9 cellular contexts compared by ENCODE assay signal in the genomic region with DNA sequence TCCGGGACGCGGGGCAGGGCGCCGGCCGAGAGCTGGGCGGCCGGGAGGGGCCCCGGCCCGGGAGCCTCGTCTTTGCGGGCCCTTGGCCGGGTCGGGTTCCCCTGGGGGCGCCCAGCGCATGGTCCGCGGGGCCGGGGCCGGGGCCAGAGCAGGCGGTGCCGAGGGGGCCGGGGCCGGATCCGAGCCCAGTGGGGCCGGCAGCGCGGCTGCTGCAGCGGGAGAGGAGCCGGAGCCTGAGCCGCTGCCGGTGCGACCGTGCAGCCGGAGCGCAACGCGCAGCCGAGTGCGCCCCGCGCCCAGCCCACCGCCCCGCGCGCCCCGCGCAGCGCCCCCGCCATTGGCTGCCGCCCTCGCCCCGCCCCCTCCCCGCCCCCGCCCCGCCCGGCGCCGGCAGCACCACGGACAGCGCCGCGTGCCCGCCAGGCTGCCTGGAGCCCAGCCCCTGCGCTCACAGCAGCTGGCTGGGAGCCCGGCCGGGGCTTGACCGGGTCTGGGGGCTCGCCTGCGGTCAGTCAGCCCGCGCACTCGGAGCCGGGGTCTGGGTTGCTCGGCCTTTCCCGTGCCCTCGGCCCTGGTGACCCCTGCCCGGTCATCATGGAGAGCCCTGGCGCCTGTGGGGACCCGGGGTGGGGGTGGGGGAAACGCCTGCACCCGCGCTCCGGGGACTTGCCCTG. TPM values are rescaled to one million over a fixed set of nuclear protein-coding genes. Genes with fewer than 3 reads are reported as not detected.
A peak's percentile ranks its signal among the peaks of the same experiment; 100 is the strongest.
DNase-seq lines count a peak whose midpoint lies in the region; ATAC-seq, FAIRE-seq and TF ChIP-seq lines count a peak whose summit lies in the region.
"Had no signal": no experiment of that assay in that cellular context is flagged by ENCODE, and none has a peak within 500 bp of the region (broad histone marks: within the 10 kb centered on the region; RNA-seq: fewer than 3 reads in every experiment).

Gene HRH3, minus strand, starts transcription at position 287 of the 674 bp plus-strand sequence. CDS start 308 bp downstream, outside the sequence.

- H4K8ac ChIP-seq in neuronal stem cell (ENCODE audit: low read depth, low read length): no peak within 1 kb of the TSS

- peaks cover 0 to 36% of the 10 kb centered on the region in 2 donors for H3K27me3 ChIP-seq in esophagus (ENCODE audit: control insufficient read depth in 1 of 2, insufficient read depth in 2 of 2, low read length in 2 of 2)
- peaks cover 7 to 74% (median 34%) of the 10 kb centered on the region in 3 experiments for H3K27me3 ChIP-seq in neuronal stem cell (ENCODE audit: control insufficient read depth in 3 of 3, insufficient read depth in 3 of 3, low read depth in 1 of 3, low read length in 3 of 3)

- H3K4me1 Mint-ChIP-seq in activated CD8-positive, alpha-beta T cell treated with anti-CD3 and anti-CD28 coated beads, Interleukin-2, amount 10 ng/mL, durations not matched to agents 7 days and 5 days (ENCODE audit: low read depth): peaks cover 5% of the 10 kb centered on the region

- no peak for TF ChIP-seq POLR2A in GM12892 (IDR thresholded peaks at IDR 0.05; ENCODE audit: low read depth, low read length)

- DNase-seq in GM12892 (ENCODE audit: insufficient read length) (peak; percentile 81), NCI-H128 (lab: John Stamatoyannopoulos, UW; ENCODE audit: unreplicated experiment) (peak; percentile 12), neuronal stem cell (ENCODE audit: low spot score) (peak; percentile 78), NCI-H524 treated with DMSO at 0.1 percent for 48 hours (lab: John Stamatoyannopoulos, UW) (no peak), HT-29 (ENCODE audit: low spot score) (no peak)
- peak; percentile 38 for DNase-seq in activated CD8-positive, alpha-beta T cell treated with anti-CD3 and anti-CD28 coated beads, Interleukin-2, amount 10 ng/mL, durations not matched to agents 7 days and 5 days

- no peaks in the 10 kb centered on the region for H3K79me1 ChIP-seq in neuronal stem cell (ENCODE audit: low read depth, low read length)

- H4K91ac ChIP-seq in neuronal stem cell (ENCODE audit: low read depth, low read length, poor library complexity): no peak within 1 kb of the TSS

- H3K27me3 Mint-ChIP-seq in activated CD8-positive, alpha-beta T cell treated with anti-CD3 and anti-CD28 coated beads, Interleukin-2, amount 10 ng/mL, durations not matched to agents 7 days and 5 days (ENCODE audit: low read depth): peaks cover 21% of the 10 kb centered on the region

- H3K18ac ChIP-seq in neuronal stem cell (ENCODE audit: low read length): peak within 1 kb of the TSS; percentile 48

- no peak within 1 kb of the TSS for H3K14ac ChIP-seq in neuronal stem cell (ENCODE audit: low read length)

- CTCF ChIA-PET in activated CD8-positive, alpha-beta T cell treated with anti-CD3 and anti-CD28 coated beads, Interleukin-2, amount 10 ng/mL, durations not matched to agents 7 days and 5 days (lab: Charles Lee): no interaction called here

- H2BK12ac ChIP-seq in neuronal stem cell (ENCODE audit: low read length): peak within 1 kb of the TSS; percentile 41

- POLR2A ChIA-PET in activated CD8-positive, alpha-beta T cell treated with anti-CD3 and anti-CD28 coated beads, Interleukin-2, amount 10 ng/mL, durations not matched to agents 7 days and 5 days (lab: Charles Lee): no interaction called here

- peaks cover 0 to 2% of the 10 kb centered on the region in 2 donors for H3K9me3 ChIP-seq in esophagus (ENCODE audit: control insufficient read depth in 2 of 2, insufficient read depth in 1 of 2, low read depth in 1 of 2, low read length in 1 of 2)
- H3K9me3 ChIP-seq in neuronal stem cell (replicated peaks in 1 of 2; ENCODE audit: control insufficient read depth in 2 of 2, insufficient read depth in 1 of 2, low read depth in 1 of 2, low read length in 2 of 2): peaks cover 0 to 2% of the 10 kb centered on the region in 2 donors

- no peaks in the 10 kb centered on the region for H3K36me3 Mint-ChIP-seq in activated CD8-positive, alpha-beta T cell treated with anti-CD3 and anti-CD28 coated beads, Interleukin-2, amount 10 ng/mL, durations not matched to agents 7 days and 5 days (ENCODE audit: low read depth)

- no peak within 1 kb of the TSS for H2AK5ac ChIP-seq in neuronal stem cell (ENCODE audit: low read depth, low read length)

- peak; percentile 75 for ATAC-seq in activated CD8-positive, alpha-beta T cell treated with anti-CD3 and anti-CD28 coated beads, Interleukin-2, amount 10 ng/mL, durations not matched to agents 7 days and 5 days
- ATAC-seq in HG03442 (IDR thresholded peaks at IDR 0.05; ENCODE audit: unreplicated experiment): no peak

- no peak within 1 kb of the TSS for H3K4ac ChIP-seq in neuronal stem cell (ENCODE audit: low read length)

- H3K9me3 Mint-ChIP-seq in activated CD8-positive, alpha-beta T cell treated with anti-CD3 and anti-CD28 coated beads, Interleukin-2, amount 10 ng/mL, durations not matched to agents 7 days and 5 days (ENCODE audit: insufficient read depth): no peaks in the 10 kb centered on the region

- no peak within 1 kb of the TSS for H3K27ac Mint-ChIP-seq in activated CD8-positive, alpha-beta T cell treated with anti-CD3 and anti-CD28 coated beads, Interleukin-2, amount 10 ng/mL, durations not matched to agents 7 days and 5 days

- H2BK15ac ChIP-seq in neuronal stem cell (ENCODE audit: low read length): no peak within 1 kb of the TSS

- WGBS in esophagus, 2 donors: 0 to 1% methylated on average over 44 to 84 of the region's 84 CpGs
- no CpG with 5 or more reads among the region's 84 CpGs for WGBS in neuronal stem cell (ENCODE audit: extremely low coverage in 2 of 2, insufficient read length in 2 of 2, insufficient replicate concordance in 1 of 2), 2 donors

- H3K23ac ChIP-seq in neuronal stem cell (ENCODE audit: low read depth, low read length, poor library complexity): peak within 1 kb of the TSS; percentile 89

- H3K36me3 ChIP-seq in esophagus (ENCODE audit: control insufficient read depth in 2 of 2, insufficient read depth in 2 of 2, low read length in 1 of 2) (no peaks in the 10 kb centered on the region), neuronal stem cell (replicated peaks in 1 of 2; ENCODE audit: control insufficient read depth in 2 of 2, insufficient read depth in 2 of 2, low read length in 2 of 2) (no peaks in the 10 kb centered on the region)

- peak within 1 kb of the TSS; percentile 85 for H2AFZ ChIP-seq in neuronal stem cell (ENCODE audit: low read length)
- H2AFZ ChIP-seq: PC-9 had no signal

- no peak within 1 kb of the TSS for H3K27ac ChIP-seq in esophagus (ENCODE audit: low read depth in 2 of 2, low read length in 1 of 2)
- no peak within 1 kb of the TSS for H3K27ac ChIP-seq in neuronal stem cell (replicated peaks; ENCODE audit: low read length)
- H3K27ac ChIP-seq: PC-9 had no signal

- peak within 1 kb of the TSS; percentile 21 for H3K9ac ChIP-seq in neuronal stem cell (ENCODE audit: low read depth, low read length, poor library complexity)

- H2BK120ac ChIP-seq in neuronal stem cell (ENCODE audit: low read depth, low read length): no peak within 1 kb of the TSS

- no peak for FAIRE-seq in GM12892 (lab: Jason Lieb, UNC)

- H3K4me2 ChIP-seq in neuronal stem cell (ENCODE audit: insufficient read depth, low read length, poor library complexity, severe bottlenecking): peak within 1 kb of the TSS; percentile 84
- H3K4me2 ChIP-seq: PC-9 had no signal

- H2BK5ac ChIP-seq in neuronal stem cell (ENCODE audit: low read length): no peak within 1 kb of the TSS

- H3K4me3 ChIP-seq in esophagus (ENCODE audit: low read depth in 1 of 2, low read length in 2 of 2) (peak within 1 kb of the TSS; percentile 14 to 44), neuronal stem cell (ENCODE audit: low read length in 2 of 2) (peak within 1 kb of the TSS; percentile 45 to 73)
- H3K4me3 ChIP-seq: PC-9 had no signal

- no peak within 1 kb of the TSS for H3K4me3 Mint-ChIP-seq in activated CD8-positive, alpha-beta T cell treated with anti-CD3 and anti-CD28 coated beads, Interleukin-2, amount 10 ng/mL, durations not matched to agents 7 days and 5 days

- peaks cover 11 to 12% of the 10 kb centered on the region in 2 donors for H3K4me1 ChIP-seq in esophagus (ENCODE audit: control insufficient read depth in 2 of 2, insufficient read depth in 2 of 2, low read length in 1 of 2)
- peaks cover 22 to 31% of the 10 kb centered on the region in 2 donors for H3K4me1 ChIP-seq in neuronal stem cell (ENCODE audit: control insufficient read depth in 2 of 2, insufficient read depth in 1 of 2, low read depth in 1 of 2, low read length in 2 of 2)

RNA-seq across cellular contexts. Expression of gene HRH3, which starts in this region (rescaled TPM):
- polyA plus RNA-seq in GM12892 (2012; ENCODE audit: missing spikeins): not detected
- not detected for total RNA-seq in activated CD8-positive, alpha-beta T cell treated with anti-CD3 and anti-CD28 coated beads, Interleukin-2, amount 10 ng/mL, durations not matched to agents 7 days and 5 days
- under 1 TPM in 1 of 2 donors, not detected in 1; 0.02 TPM for polyA plus RNA-seq in esophagus
- polyA plus RNA-seq in neuronal stem cell (2013, experiment 1 of 2): 1.4 TPM
- polyA plus RNA-seq in neuronal stem cell (2013, experiment 2 of 2): 1.4 TPM
- not detected in 2 replicates for total RNA-seq in HT-29 (2014; rRNA removed; shearing (Covaris generic))
- total RNA-seq: PC-9 had no signal

Comparison
In these comparisons a context has a peak if more than half of its experiments do, and no peak if none do; other contexts are left out.
1. Peak in DNase-seq and ATAC-seq in activated CD8-positive, alpha-beta T cell treated with anti-CD3 and anti-CD28 coated beads, Interleukin-2, amount 10 ng/mL, durations not matched to agents 7 days and 5 days; RNA of the gene not detected or under 1 TPM.
2. DNase-seq: peak in GM12892 (single experiment), NCI-H128 (single experiment) and neuronal stem cell (single experiment); none in NCI-H524 treated with DMSO at 0.1 percent for 48 hours (single experiment) and HT-29 (single experiment).